ENCODE assay signal across 22 cellular contexts in genomic region chr5:65157906-65158603, GRCh38.
DNase-seq lines count a peak whose midpoint lies in the region; ATAC-seq, FAIRE-seq and TF ChIP-seq lines count a peak whose summit lies in the region.
"Had no signal": no experiment of that assay in that cellular context is flagged by ENCODE, and none has a peak within 500 bp of the region (broad histone marks: within the 10 kb centered on the region; RNA-seq: fewer than 3 reads in every experiment).

No MANE protein-coding gene starts in this region.

- no peak overlapping the region for H3K4me3 ChIP-seq in pancreas
- H3K4me3 ChIP-seq: MG63, SJCRH30 had no signal

- peaks cover 12% of the 10 kb centered on the region for H3K27me3 Mint-ChIP-seq in activated CD4-positive, alpha-beta T cell treated with anti-CD3 and anti-CD28 coated beads for 36 hours
- H3K27me3 Mint-ChIP-seq in activated CD4-positive, alpha-beta T cell treated with anti-CD3 and anti-CD28 coated beads, Interleukin-2, amount 10 ng/mL, durations not matched to agents 7 days and 5 days, result peaks cover 9% of the 10 kb centered on the region
- peaks cover 5% of the 10 kb centered on the region for H3K27me3 Mint-ChIP-seq in activated T-helper 1 cell treated with anti-CD3 and anti-CD28 coated beads, Interleukin-12 subunit alpha, Interleukin-12 subunit beta, Interleukin-2, Interleukin-4 antibody, amounts not matched to agents 30 ng/mL and 10 ng/mL and 1 ng/mL, durations not matched to agents 14 hours and 24 hours and 36 hours (ENCODE audit: insufficient read depth)
- H3K27me3 Mint-ChIP-seq: memory B cell had no signal

- H3K27ac Mint-ChIP-seq in activated CD4-positive, alpha-beta T cell treated with anti-CD3 and anti-CD28 coated beads for 36 hours, result no peak overlapping the region
- no peak overlapping the region for H3K27ac Mint-ChIP-seq in activated CD4-positive, alpha-beta T cell treated with anti-CD3 and anti-CD28 coated beads, Interleukin-2, amount 10 ng/mL, durations not matched to agents 7 days and 5 days
- no peak overlapping the region for H3K27ac Mint-ChIP-seq in stimulated activated effector memory CD8-positive, alpha-beta T cell treated with anti-CD3 and anti-CD28 coated beads, Interleukin-12 subunit alpha, Interleukin-12 subunit beta, amount 100 ng/mL, for 72 hours
- no peak overlapping the region for H3K27ac Mint-ChIP-seq in activated T-helper 1 cell treated with anti-CD3 and anti-CD28 coated beads, Interleukin-12 subunit alpha, Interleukin-12 subunit beta, Interleukin-2, Interleukin-4 antibody, amounts not matched to agents 30 ng/mL and 10 ng/mL and 1 ng/mL, durations not matched to agents 14 hours and 24 hours and 36 hours
- H3K27ac Mint-ChIP-seq: memory B cell; natural killer cell treated with Interleukin-12 subunit alpha and Interleukin-12 subunit beta and Interleukin-15 and Interleukin-18, amount 100 ng/mL, for 72 hours; T-helper 2 cell treated with Interferon-gamma antibody and Interleukin-4, amounts not matched to agents 5 μg/mL and 100 μg/mL, for 36 hours had no signal

- H3K36me3 ChIP-seq in pancreas, result no peaks in the 10 kb centered on the region
- H3K36me3 ChIP-seq: MG63, SJCRH30 had no signal

- H3K9me3 Mint-ChIP-seq in activated CD4-positive, alpha-beta T cell treated with anti-CD3 and anti-CD28 coated beads for 36 hours (ENCODE audit: low read depth), result no peaks in the 10 kb centered on the region
- no peaks in the 10 kb centered on the region for H3K9me3 Mint-ChIP-seq in activated CD4-positive, alpha-beta T cell treated with anti-CD3 and anti-CD28 coated beads, Interleukin-2, amount 10 ng/mL, durations not matched to agents 7 days and 5 days
- H3K9me3 Mint-ChIP-seq in stimulated activated effector memory CD8-positive, alpha-beta T cell treated with anti-CD3 and anti-CD28 coated beads, Interleukin-12 subunit alpha, Interleukin-12 subunit beta, amount 100 ng/mL, for 72 hours, result no peaks in the 10 kb centered on the region
- H3K9me3 Mint-ChIP-seq in activated T-helper 1 cell treated with anti-CD3 and anti-CD28 coated beads, Interleukin-12 subunit alpha, Interleukin-12 subunit beta, Interleukin-2, Interleukin-4 antibody, amounts not matched to agents 30 ng/mL and 10 ng/mL and 1 ng/mL, durations not matched to agents 14 hours and 24 hours and 36 hours, result no peaks in the 10 kb centered on the region
- H3K9me3 Mint-ChIP-seq: memory B cell; natural killer cell treated with Interleukin-12 subunit alpha and Interleukin-12 subunit beta and Interleukin-15 and Interleukin-18, amount 100 ng/mL, for 72 hours; T-helper 2 cell treated with Interferon-gamma antibody and Interleukin-4, amounts not matched to agents 5 μg/mL and 100 μg/mL, for 36 hours had no signal

- H3K27me3 ChIP-seq in pancreas, result no peaks in the 10 kb centered on the region
- H3K27me3 ChIP-seq: MG63, SJCRH30 had no signal

- H3K4me1 ChIP-seq in pancreas, result no peaks in the 10 kb centered on the region

- no peak for FAIRE-seq in pancreas (lab: Jason Lieb, UNC)
- FAIRE-seq: endothelial cell of umbilical vein had no signal

- CTCF ChIA-PET in activated CD4-positive, alpha-beta T cell treated with anti-CD3 and anti-CD28 coated beads for 36 hours (lab: Charles Lee), result no interaction called here
- CTCF ChIA-PET in activated CD4-positive, alpha-beta T cell treated with anti-CD3 and anti-CD28 coated beads, Interleukin-2, amount 10 ng/mL, durations not matched to agents 7 days and 5 days (lab: Charles Lee), result no interaction called here

- peak; percentile 8 for DNase-seq in activated CD4-positive, alpha-beta T cell treated with anti-CD3 and anti-CD28 coated beads for 36 hours
- DNase-seq in activated CD4-positive, alpha-beta T cell treated with anti-CD3 and anti-CD28 coated beads, Interleukin-2, amount 10 ng/mL, durations not matched to agents 7 days and 5 days, result no peak
- DNase-seq in RPMI7951 (ENCODE audit: low read depth) (peak; percentile 44), glomerular visceral epithelial cell (ENCODE audit: extremely low spot score) (peak; percentile 54), pancreas (no peak)
- no peak for DNase-seq in stimulated activated effector memory CD8-positive, alpha-beta T cell treated with anti-CD3 and anti-CD28 coated beads, Interleukin-12 subunit alpha, Interleukin-12 subunit beta, amount 100 ng/mL, for 72 hours (ENCODE audit: low spot score in 2 of 2)
- DNase-seq in activated T-helper 1 cell treated with anti-CD3 and anti-CD28 coated beads, Interleukin-12 subunit alpha, Interleukin-12 subunit beta, Interleukin-2, Interleukin-4 antibody, amounts not matched to agents 30 ng/mL and 10 ng/mL and 1 ng/mL, durations not matched to agents 14 hours and 24 hours and 36 hours (ENCODE audit: low spot score), result no peak
- DNase-seq: activated gamma-delta T cell, aorta, C1 segment of cervical spinal cord, cortex of kidney, DMS153, H7, MG63, NCI-H1694 treated with DMSO at 0.1 percent for 48 hours, NCI-H446, SJCRH30 had no signal

- no peak for TF ChIP-seq CTCF in pancreas (IDR thresholded peaks at IDR 0.05)

- WGBS in pancreas, 2 donors, result 48 to 60% methylated on average over 4 of the region's 4 CpGs

- no peak overlapping the region for H3K27ac ChIP-seq in pancreas
- H3K27ac ChIP-seq: SJCRH30 had no signal

- no peak overlapping the region for H3K4me3 Mint-ChIP-seq in activated CD4-positive, alpha-beta T cell treated with anti-CD3 and anti-CD28 coated beads for 36 hours
- H3K4me3 Mint-ChIP-seq in activated CD4-positive, alpha-beta T cell treated with anti-CD3 and anti-CD28 coated beads, Interleukin-2, amount 10 ng/mL, durations not matched to agents 7 days and 5 days, result no peak overlapping the region
- no peak overlapping the region for H3K4me3 Mint-ChIP-seq in stimulated activated effector memory CD8-positive, alpha-beta T cell treated with anti-CD3 and anti-CD28 coated beads, Interleukin-12 subunit alpha, Interleukin-12 subunit beta, amount 100 ng/mL, for 72 hours
- H3K4me3 Mint-ChIP-seq in activated T-helper 1 cell treated with anti-CD3 and anti-CD28 coated beads, Interleukin-12 subunit alpha, Interleukin-12 subunit beta, Interleukin-2, Interleukin-4 antibody, amounts not matched to agents 30 ng/mL and 10 ng/mL and 1 ng/mL, durations not matched to agents 14 hours and 24 hours and 36 hours, result no peak overlapping the region
- H3K4me3 Mint-ChIP-seq: memory B cell; natural killer cell treated with Interleukin-12 subunit alpha and Interleukin-12 subunit beta and Interleukin-15 and Interleukin-18, amount 100 ng/mL, for 72 hours; T-helper 2 cell treated with Interferon-gamma antibody and Interleukin-4, amounts not matched to agents 5 μg/mL and 100 μg/mL, for 36 hours had no signal

- POLR2A ChIA-PET in activated CD4-positive, alpha-beta T cell treated with anti-CD3 and anti-CD28 coated beads for 36 hours (lab: Charles Lee), result interaction anchor here (0.6 kb wide), 1 partner anchor 109 kb away, joined by 3 read pairs; no protein-coding TSS in a partner anchor
- POLR2A ChIA-PET in activated CD4-positive, alpha-beta T cell treated with anti-CD3 and anti-CD28 coated beads, Interleukin-2, amount 10 ng/mL, durations not matched to agents 7 days and 5 days (lab: Charles Lee), result no interaction called here

- ATAC-seq in activated CD4-positive, alpha-beta T cell treated with anti-CD3 and anti-CD28 coated beads for 36 hours, result peak; percentile 53
- ATAC-seq in stimulated activated effector memory CD8-positive, alpha-beta T cell treated with anti-CD3 and anti-CD28 coated beads, Interleukin-12 subunit alpha, Interleukin-12 subunit beta, amount 100 ng/mL, for 72 hours, result peak; percentile 90
- no peak for ATAC-seq in HG02938 (IDR thresholded peaks at IDR 0.05; ENCODE audit: unreplicated experiment)
- no peak for ATAC-seq in pancreas

- H3K9me3 ChIP-seq in pancreas, result no peaks in the 10 kb centered on the region
- H3K9me3 ChIP-seq: MG63, SJCRH30 had no signal

- H3K4me1 Mint-ChIP-seq in activated CD4-positive, alpha-beta T cell treated with anti-CD3 and anti-CD28 coated beads for 36 hours, result no peaks in the 10 kb centered on the region
- no peaks in the 10 kb centered on the region for H3K4me1 Mint-ChIP-seq in activated CD4-positive, alpha-beta T cell treated with anti-CD3 and anti-CD28 coated beads, Interleukin-2, amount 10 ng/mL, durations not matched to agents 7 days and 5 days
- no peaks in the 10 kb centered on the region for H3K4me1 Mint-ChIP-seq in stimulated activated effector memory CD8-positive, alpha-beta T cell treated with anti-CD3 and anti-CD28 coated beads, Interleukin-12 subunit alpha, Interleukin-12 subunit beta, amount 100 ng/mL, for 72 hours
- H3K4me1 Mint-ChIP-seq in activated T-helper 1 cell treated with anti-CD3 and anti-CD28 coated beads, Interleukin-12 subunit alpha, Interleukin-12 subunit beta, Interleukin-2, Interleukin-4 antibody, amounts not matched to agents 30 ng/mL and 10 ng/mL and 1 ng/mL, durations not matched to agents 14 hours and 24 hours and 36 hours (ENCODE audit: low read depth), result no peaks in the 10 kb centered on the region
- H3K4me1 Mint-ChIP-seq: memory B cell had no signal

- intact Hi-C loops in activated CD4-positive, alpha-beta T cell treated with anti-CD3 and anti-CD28 coated beads for 36 hours (cut with DNase I, micrococcal nuclease), result no loop called here
- intact Hi-C loops in activated T-helper 1 cell treated with anti-CD3 and anti-CD28 coated beads, Interleukin-12 subunit alpha, Interleukin-12 subunit beta, Interleukin-2, Interleukin-4 antibody, amounts not matched to agents 30 ng/mL and 10 ng/mL and 1 ng/mL, durations not matched to agents 14 hours and 24 hours and 36 hours (cut with micrococcal nuclease), result no loop called here
- intact Hi-C loops in pancreas (cut with DNase I), result no loop called here

- H3K36me3 Mint-ChIP-seq in activated CD4-positive, alpha-beta T cell treated with anti-CD3 and anti-CD28 coated beads for 36 hours (ENCODE audit: low read depth), result no peaks in the 10 kb centered on the region
- H3K36me3 Mint-ChIP-seq in activated CD4-positive, alpha-beta T cell treated with anti-CD3 and anti-CD28 coated beads, Interleukin-2, amount 10 ng/mL, durations not matched to agents 7 days and 5 days (ENCODE audit: low read depth), result no peaks in the 10 kb centered on the region
- no peaks in the 10 kb centered on the region for H3K36me3 Mint-ChIP-seq in stimulated activated effector memory CD8-positive, alpha-beta T cell treated with anti-CD3 and anti-CD28 coated beads, Interleukin-12 subunit alpha, Interleukin-12 subunit beta, amount 100 ng/mL, for 72 hours
- no peaks in the 10 kb centered on the region for H3K36me3 Mint-ChIP-seq in activated T-helper 1 cell treated with anti-CD3 and anti-CD28 coated beads, Interleukin-12 subunit alpha, Interleukin-12 subunit beta, Interleukin-2, Interleukin-4 antibody, amounts not matched to agents 30 ng/mL and 10 ng/mL and 1 ng/mL, durations not matched to agents 14 hours and 24 hours and 36 hours (ENCODE audit: low read depth)
- H3K36me3 Mint-ChIP-seq: natural killer cell treated with Interleukin-12 subunit alpha and Interleukin-12 subunit beta and Interleukin-15 and Interleukin-18, amount 100 ng/mL, for 72 hours had no signal

Comparison
In these comparisons a context has a peak if more than half of its experiments do, and no peak if none do; other contexts are left out.
1. DNase-seq: peak in activated CD4-positive, alpha-beta T cell treated with anti-CD3 and anti-CD28 coated beads for 36 hours (single experiment), RPMI7951 (single experiment) and glomerular visceral epithelial cell (single experiment); none in activated CD4-positive, alpha-beta T cell treated with anti-CD3 and anti-CD28 coated beads, Interleukin-2, amount 10 ng/mL, durations not matched to agents 7 days and 5 days (single experiment), stimulated activated effector memory CD8-positive, alpha-beta T cell treated with anti-CD3 and anti-CD28 coated beads, Interleukin-12 subunit alpha, Interleukin-12 subunit beta, amount 100 ng/mL, for 72 hours (0 of 2), activated T-helper 1 cell treated with anti-CD3 and anti-CD28 coated beads, Interleukin-12 subunit alpha, Interleukin-12 subunit beta, Interleukin-2, Interleukin-4 antibody, amounts not matched to agents 30 ng/mL and 10 ng/mL and 1 ng/mL, durations not matched to agents 14 hours and 24 hours and 36 hours (single experiment) and pancreas (0 of 6).
2. ATAC-seq: peak in activated CD4-positive, alpha-beta T cell treated with anti-CD3 and anti-CD28 coated beads for 36 hours (single experiment) and stimulated activated effector memory CD8-positive, alpha-beta T cell treated with anti-CD3 and anti-CD28 coated beads, Interleukin-12 subunit alpha, Interleukin-12 subunit beta, amount 100 ng/mL, for 72 hours (single experiment); none in HG02938 (single experiment) and pancreas (0 of 4).